In the genomic region with DNA sequence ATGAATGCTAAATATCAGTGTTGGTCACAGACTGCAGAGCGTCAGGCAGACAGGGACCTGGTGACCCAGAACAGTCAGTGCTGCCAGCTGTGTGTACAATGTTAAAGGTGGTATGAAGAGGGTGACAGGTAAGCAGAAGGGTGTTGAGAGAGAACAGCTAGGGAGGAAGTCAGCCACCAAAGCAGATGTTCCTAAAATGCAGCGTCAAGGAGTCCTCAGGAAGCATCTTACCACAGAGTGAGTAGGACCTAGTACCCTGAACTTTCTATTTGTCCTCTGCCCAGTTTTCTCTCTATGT, we compare ENCODE assay signal across 28 cellular contexts. TPM values are rescaled to one million over a fixed set of nuclear protein-coding genes. Genes with fewer than 3 reads are reported as not detected.
DNase-seq lines count a peak whose midpoint lies in the region; ATAC-seq, FAIRE-seq and TF ChIP-seq lines count a peak whose summit lies in the region.
"Had no signal": no experiment of that assay in that cellular context is flagged by ENCODE, and none has a peak within 500 bp of the region (broad histone marks: within the 10 kb centered on the region; RNA-seq: fewer than 3 reads in every experiment).

No MANE protein-coding gene starts in this region.

- H3K4ac ChIP-seq in mesenchymal stem cell (ENCODE audit: low read depth in 1 of 2, low read length in 2 of 2) = no peak overlapping the region

- no peak for DNase-seq in heart left ventricle
- DNase-seq in cardiac septum (ENCODE audit: low spot score) = no peak
- DNase-seq in astrocyte (ENCODE audit: low read depth) = no peak
- DNase-seq in mesenchymal stem cell = no peak
- DNase-seq in upper lobe of right lung = no peak
- no peak for DNase-seq in putamen (ENCODE audit: low spot score)
- DNase-seq in inferior parietal cortex (ENCODE audit: extremely low spot score) = no peak
- no peak for DNase-seq in NCI-H774 (lab: John Stamatoyannopoulos, UW)
- DNase-seq: activated CD4-positive, alpha-beta memory T cell treated with anti-CD3 and anti-CD28 coated beads for 36 hours; activated gamma-delta T cell; activated T-cell treated with anti-CD3 and anti-CD28 coated beads for 4 hours; DMS 273 treated with DMSO at 0.1 percent for 48 hours; head of caudate nucleus; NCI-H1092 treated with DMSO at 0.1 percent for 48 hours; NCI-H2029; NCI-H2227 treated with DMSO at 0.1 percent for 48 hours; NCI-H82; stimulated activated CD4-positive, alpha-beta T cell treated with anti-CD3 and anti-CD28 coated beads, Interleukin-12 subunit alpha, Interleukin-12 subunit beta, amount 100 ng/mL, for 4 hours; stimulated activated CD4-positive, alpha-beta T cell treated with anti-CD3 and anti-CD28 coated beads, Interleukin-4, amount 100 ng/mL, for 4 hours; stimulated activated naive CD8-positive, alpha-beta T cell treated with anti-CD3 and anti-CD28 coated beads, Interleukin-15, amount 100 ng/mL, for 72 hours had no signal

- H4K91ac ChIP-seq in mesenchymal stem cell (ENCODE audit: low read length) = no peak overlapping the region

- no peak for TF ChIP-seq CTCF in heart left ventricle (IDR thresholded peaks at IDR 0.05)
- TF ChIP-seq CTCF in astrocyte (IDR thresholded peaks at IDR 0.05; ENCODE audit: insufficient read depth, low read depth, low read length) = no peak
- no peak for TF ChIP-seq CTCF in upper lobe of right lung (IDR thresholded peaks at IDR 0.05)

- no peak overlapping the region for H3K4me3 Mint-ChIP-seq in astrocyte (ENCODE audit: unreplicated experiment)
- H3K4me3 Mint-ChIP-seq: activated CD4-positive, alpha-beta memory T cell treated with anti-CD3 and anti-CD28 coated beads for 36 hours; stimulated activated naive CD8-positive, alpha-beta T cell treated with anti-CD3 and anti-CD28 coated beads, Interleukin-15, amount 100 ng/mL, for 72 hours had no signal

- H3K18ac ChIP-seq in mesenchymal stem cell (ENCODE audit: low read depth in 1 of 2, low read length in 2 of 2) = no peak overlapping the region

- H2AK5ac ChIP-seq in mesenchymal stem cell (ENCODE audit: low read length, severe bottlenecking) = no peak overlapping the region

- no peak overlapping the region for H3K9ac ChIP-seq in astrocyte (ENCODE audit: low read length)
- no peak overlapping the region for H3K9ac ChIP-seq in mesenchymal stem cell (ENCODE audit: low read length)
- H3K9ac ChIP-seq: BLaER1 treated with 17β-estradiol and CSF1 and Interleukin-3, amounts not matched to agents 10 nM and 100 nM had no signal

- H3K27me3 Mint-ChIP-seq in astrocyte (ENCODE audit: low read depth, unreplicated experiment) = no peaks in the 10 kb centered on the region
- H3K27me3 Mint-ChIP-seq: activated CD4-positive, alpha-beta memory T cell treated with anti-CD3 and anti-CD28 coated beads for 36 hours had no signal

- TF ChIP-seq POLR2A in heart left ventricle (IDR thresholded peaks at IDR 0.05) = no peak

- H3K9me3 ChIP-seq in heart left ventricle = no peaks in the 10 kb centered on the region
- no peaks in the 10 kb centered on the region for H3K9me3 ChIP-seq in astrocyte (ENCODE audit: insufficient read depth, low read depth, low read length)
- no peaks in the 10 kb centered on the region for H3K9me3 ChIP-seq in mesenchymal stem cell (ENCODE audit: control insufficient read depth, low read length)
- no peaks in the 10 kb centered on the region for H3K9me3 ChIP-seq in upper lobe of right lung
- H3K9me3 ChIP-seq: BLaER1 treated with 17β-estradiol and CSF1 and Interleukin-3, amounts not matched to agents 10 nM and 100 nM; neutrophil; tibial nerve had no signal

- peaks cover 19% of the 10 kb centered on the region for H3K4me1 Mint-ChIP-seq in astrocyte (ENCODE audit: low read depth, unreplicated experiment)
- H3K4me1 Mint-ChIP-seq: stimulated activated naive CD8-positive, alpha-beta T cell treated with anti-CD3 and anti-CD28 coated beads, Interleukin-15, amount 100 ng/mL, for 72 hours had no signal

- H3K27me3 ChIP-seq in heart left ventricle (no peaks in the 10 kb centered on the region), astrocyte (ENCODE audit: insufficient read depth, low read length) (no peaks in the 10 kb centered on the region), mesenchymal stem cell (ENCODE audit: control insufficient read depth in 1 of 2, insufficient read depth in 1 of 2, low read length in 2 of 2) (no peaks in the 10 kb centered on the region), upper lobe of right lung (no peaks in the 10 kb centered on the region)
- H3K27me3 ChIP-seq: BLaER1 treated with 17β-estradiol and CSF1 and Interleukin-3, amounts not matched to agents 10 nM and 100 nM; brain microvascular endothelial cell; neutrophil; tibial nerve had no signal

- no peaks in the 10 kb centered on the region for H3K36me3 Mint-ChIP-seq in astrocyte (ENCODE audit: low read depth, unreplicated experiment)
- H3K36me3 Mint-ChIP-seq: activated CD4-positive, alpha-beta memory T cell treated with anti-CD3 and anti-CD28 coated beads for 36 hours had no signal

- no peak overlapping the region for H3K27ac ChIP-seq in heart left ventricle
- H3K27ac ChIP-seq in astrocyte (ENCODE audit: low read depth, low read length) = peak overlapping the region; percentile 29
- peak overlapping the region; percentile 6 for H3K27ac ChIP-seq in mesenchymal stem cell (ENCODE audit: low read length, poor library complexity, severe bottlenecking)
- no peak overlapping the region for H3K27ac ChIP-seq in upper lobe of right lung
- H3K27ac ChIP-seq: BLaER1 treated with 17β-estradiol and CSF1 and Interleukin-3, amounts not matched to agents 10 nM and 100 nM; brain microvascular endothelial cell; coronary artery; neutrophil; tibial nerve had no signal

- WGBS in heart left ventricle, 4 donors = 54 to 69% (median 58%) methylated on average over 2 of the region's 2 CpGs
- 49% methylated on average over 2 of the region's 2 CpGs for WGBS in mesenchymal stem cell

- no peak overlapping the region for H2BK5ac ChIP-seq in mesenchymal stem cell (ENCODE audit: low read depth, low read length, poor library complexity, severe bottlenecking)

- H3K23ac ChIP-seq in mesenchymal stem cell (ENCODE audit: low read length in 2 of 2) = no peak overlapping the region

- H3K9me3 Mint-ChIP-seq in astrocyte (ENCODE audit: unreplicated experiment) = no peaks in the 10 kb centered on the region
- H3K9me3 Mint-ChIP-seq: activated CD4-positive, alpha-beta memory T cell treated with anti-CD3 and anti-CD28 coated beads for 36 hours; stimulated activated naive CD8-positive, alpha-beta T cell treated with anti-CD3 and anti-CD28 coated beads, Interleukin-15, amount 100 ng/mL, for 72 hours had no signal

- peak overlapping the region; percentile 66 for H3K4me2 ChIP-seq in astrocyte (ENCODE audit: low read length)
- no peak overlapping the region for H3K4me2 ChIP-seq in mesenchymal stem cell (ENCODE audit: low read length, poor library complexity, severe bottlenecking)

- no peak overlapping the region for H2BK12ac ChIP-seq in mesenchymal stem cell (ENCODE audit: low read length in 2 of 2)

- no peak overlapping the region for H2BK15ac ChIP-seq in mesenchymal stem cell (ENCODE audit: low read depth, poor library complexity, severe bottlenecking)

- no peak for FAIRE-seq in astrocyte (lab: Jason Lieb, UNC)

- no peak overlapping the region for H2BK120ac ChIP-seq in mesenchymal stem cell (ENCODE audit: low read depth, low read length)

- peak overlapping the region in 1 of 2 experiments; percentile 53 for H3K14ac ChIP-seq in mesenchymal stem cell (ENCODE audit: low read length in 2 of 2)

- H3K36me3 ChIP-seq in heart left ventricle (no peaks in the 10 kb centered on the region), astrocyte (ENCODE audit: insufficient read depth, low read length) (no peaks in the 10 kb centered on the region), mesenchymal stem cell (ENCODE audit: control insufficient read depth in 1 of 2, insufficient read depth in 2 of 2, low read depth in 1 of 2, low read length in 2 of 2) (no peaks in the 10 kb centered on the region), upper lobe of right lung (no peaks in the 10 kb centered on the region)
- H3K36me3 ChIP-seq: BLaER1 treated with 17β-estradiol and CSF1 and Interleukin-3, amounts not matched to agents 10 nM and 100 nM; brain microvascular endothelial cell; neutrophil; tibial nerve had no signal

- H3K79me2 ChIP-seq in astrocyte (ENCODE audit: insufficient read depth, low read length) = no peaks in the 10 kb centered on the region

- H3K27ac Mint-ChIP-seq in astrocyte (ENCODE audit: unreplicated experiment) = peak overlapping the region; percentile 70
- H3K27ac Mint-ChIP-seq: activated CD4-positive, alpha-beta memory T cell treated with anti-CD3 and anti-CD28 coated beads for 36 hours; stimulated activated naive CD8-positive, alpha-beta T cell treated with anti-CD3 and anti-CD28 coated beads, Interleukin-15, amount 100 ng/mL, for 72 hours had no signal

- H4K8ac ChIP-seq in mesenchymal stem cell (ENCODE audit: low read length) = no peak overlapping the region

- H3K4me3 ChIP-seq in heart left ventricle (no peak overlapping the region), astrocyte (ENCODE audit: insufficient read depth, low read depth, low read length) (no peak overlapping the region), mesenchymal stem cell (ENCODE audit: insufficient read depth in 1 of 2, low read depth in 1 of 2, low read length in 2 of 2) (no peak overlapping the region), upper lobe of right lung (no peak overlapping the region)
- H3K4me3 ChIP-seq: BLaER1 treated with 17β-estradiol and CSF1 and Interleukin-3, amounts not matched to agents 10 nM and 100 nM; coronary artery; tibial nerve had no signal

- no peaks in the 10 kb centered on the region for H3K79me1 ChIP-seq in mesenchymal stem cell (replicated peaks; ENCODE audit: low read length, poor library complexity, severe bottlenecking)

- H2AFZ ChIP-seq in astrocyte (ENCODE audit: low read depth, low read length) (peak overlapping the region; percentile 31), mesenchymal stem cell (ENCODE audit: low read depth, low read length) (no peak overlapping the region)

- peak in 3 of 4 donors; percentile 37 to 49 (median 45) for ATAC-seq in heart left ventricle
- peak; percentile 65 for ATAC-seq in upper lobe of right lung
- ATAC-seq: stimulated activated naive CD8-positive, alpha-beta T cell treated with anti-CD3 and anti-CD28 coated beads, Interleukin-15, amount 100 ng/mL, for 72 hours had no signal

- intact Hi-C loops in heart left ventricle (cut with DNase I) = no loop called here
- intact Hi-C loops in cardiac septum (cut with DNase I) = no loop called here
- intact Hi-C loops in upper lobe of right lung (cut with DNase I) = no loop called here

- H4K20me1 ChIP-seq in astrocyte (ENCODE audit: insufficient read depth, low read length) = no peaks in the 10 kb centered on the region
- H4K20me1 ChIP-seq: BLaER1 treated with 17β-estradiol and CSF1 and Interleukin-3, amounts not matched to agents 10 nM and 100 nM had no signal

- H3K4me1 ChIP-seq in heart left ventricle (peaks cover 0 to 6% (median 0%) of the 10 kb centered on the region in 12 donors), astrocyte (ENCODE audit: insufficient read depth, low read length) (peaks cover 15% of the 10 kb centered on the region), mesenchymal stem cell (ENCODE audit: control insufficient read depth, insufficient read depth, low read depth, low read length) (peaks cover 4% of the 10 kb centered on the region), upper lobe of right lung (no peaks in the 10 kb centered on the region)
- H3K4me1 ChIP-seq: tibial nerve had no signal

RNA-seq across cellular contexts. Expression of a gene that starts 14.2 kb away (rescaled TPM):
- total RNA-seq in heart left ventricle (not detected), cardiac septum (not detected), astrocyte (0.16 TPM in 1 of 2 replicates, not detected in the other), upper lobe of right lung (not detected)
- not detected for polyA plus RNA-seq in heart left ventricle
- not detected for polyA plus RNA-seq in mesenchymal stem cell (2013, experiment 1 of 2)
- polyA plus RNA-seq in mesenchymal stem cell (2013, experiment 2 of 2) = not detected
- total RNA-seq: A673; activated CD4-positive, alpha-beta memory T cell treated with anti-CD3 and anti-CD28 coated beads for 36 hours; LHCN-M2; renal cortical epithelial cell; tibial nerve had no signal

Comparison
In these comparisons a context has a peak if more than half of its experiments do, and no peak if none do; other contexts are left out.
1. H3K27ac ChIP-seq: peak in astrocyte (single experiment) and mesenchymal stem cell (single experiment); none in heart left ventricle (0 of 12) and upper lobe of right lung (single experiment).